16 cellular contexts compared by ENCODE assay signal in genomic region chr7:37230221-37230620, GRCh38.
DNase-seq lines count a peak whose midpoint lies in the region; ATAC-seq, FAIRE-seq and TF ChIP-seq lines count a peak whose summit lies in the region.
"Had no signal": no experiment of that assay in that cellular context is flagged by ENCODE, and none has a peak within 500 bp of the region (broad histone marks: within the 10 kb centered on the region; RNA-seq: fewer than 3 reads in every experiment).

No MANE protein-coding gene starts in this region.

- DNase-seq in activated CD4-positive, alpha-beta memory T cell treated with anti-CD3 and anti-CD28 coated beads for 36 hours, result peak; percentile 39
- no peak for DNase-seq in activated CD4-positive, alpha-beta memory T cell treated with anti-CD3 and anti-CD28 coated beads, Interleukin-2, amount 10 ng/mL, durations not matched to agents 7 days and 5 days
- DNase-seq in GM12878 (ENCODE audit: low read depth, low spot score) (no peak), right atrium auricular region (ENCODE audit: low spot score) (peak; percentile 77), substantia nigra (lab: John Stamatoyannopoulos, UW) (peak in 20 of 49 donors; percentile 15 to 65 (median 34)), lower leg skin (ENCODE audit: low spot score in 2 of 2) (no peak)
- no peak for DNase-seq in CD8-positive, alpha-beta T cell
- DNase-seq: activated naive CD4-positive, alpha-beta T cell treated with anti-CD3 and anti-CD28 coated beads, Interleukin-2, amount 50 U/mL, for 16 hours; HCEC 1CT; NCI-H1092; NCI-H526 treated with DMSO at 0.1 percent for 48 hours; SIG-M5 had no signal

- no peak for FAIRE-seq in GM12878 (lab: Jason Lieb, UNC)

- intact Hi-C loops in activated CD4-positive, alpha-beta memory T cell treated with anti-CD3 and anti-CD28 coated beads for 36 hours (cut with micrococcal nuclease), result loop anchor here (10.0 kb wide), 1 partner anchor 265 kb away; no protein-coding TSS in a partner anchor
- intact Hi-C loops in GM12878 (cut with micrococcal nuclease; ENCODE audit: unreplicated experiment), result loop anchor here (10.0 kb wide), 1 partner anchor 265 kb away; no protein-coding TSS in a partner anchor
- intact Hi-C loops in CD8-positive, alpha-beta T cell (cut with DNase I, micrococcal nuclease), result loop anchor here in 1 of 2 experiments (5.0 kb wide), 1 partner anchor 267 kb away; no protein-coding TSS in a partner anchor
- intact Hi-C loops in lower leg skin (cut with DNase I; ENCODE audit: low total_unique reads), result loop anchor here (10.0 kb wide), 1 partner anchor 605 kb away; no protein-coding TSS in a partner anchor

- H3K36me3 ChIP-seq in GM12878 (ENCODE audit: control insufficient read depth in 2 of 2, insufficient read depth in 2 of 2, low read length in 1 of 2), result peaks cover 0 to 4% of the 10 kb centered on the region in 2 experiments; a peak in 3 of 4 replicates
- H3K36me3 ChIP-seq in right atrium auricular region, result no peaks in the 10 kb centered on the region
- H3K36me3 ChIP-seq in CD8-positive, alpha-beta T cell (ENCODE audit: insufficient read depth, low read length), result no peaks in the 10 kb centered on the region
- H3K36me3 ChIP-seq: vagina had no signal

- H3K9me3 Mint-ChIP-seq in activated CD4-positive, alpha-beta memory T cell treated with anti-CD3 and anti-CD28 coated beads for 36 hours, result no peaks in the 10 kb centered on the region
- no peaks in the 10 kb centered on the region for H3K9me3 Mint-ChIP-seq in activated CD4-positive, alpha-beta memory T cell treated with anti-CD3 and anti-CD28 coated beads, Interleukin-2, amount 10 ng/mL, durations not matched to agents 7 days and 5 days
- no peaks in the 10 kb centered on the region for H3K9me3 Mint-ChIP-seq in CD8-positive, alpha-beta T cell
- H3K9me3 Mint-ChIP-seq: nephron had no signal

- no peaks in the 10 kb centered on the region for H3K4me1 ChIP-seq in GM12878 (ENCODE audit: control insufficient read depth, insufficient read depth, low read length)
- peaks cover 0 to 10% of the 10 kb centered on the region in 2 donors for H3K4me1 ChIP-seq in right atrium auricular region
- no peaks in the 10 kb centered on the region for H3K4me1 ChIP-seq in CD8-positive, alpha-beta T cell (ENCODE audit: insufficient read depth, low read length)

- 83% methylated on average over 4 of the region's 4 CpGs for WGBS in GM12878 (ENCODE audit: insufficient coverage, insufficient replicate concordance, low lambda C conversion rate, missing lambda C conversion rate)
- 57 to 66% methylated on average over 4 of the region's 4 CpGs for WGBS in lower leg skin, 2 donors

- H3K27me3 Mint-ChIP-seq in activated CD4-positive, alpha-beta memory T cell treated with anti-CD3 and anti-CD28 coated beads for 36 hours, result no peaks in the 10 kb centered on the region
- no peaks in the 10 kb centered on the region for H3K27me3 Mint-ChIP-seq in activated CD4-positive, alpha-beta memory T cell treated with anti-CD3 and anti-CD28 coated beads, Interleukin-2, amount 10 ng/mL, durations not matched to agents 7 days and 5 days
- H3K27me3 Mint-ChIP-seq in CD8-positive, alpha-beta T cell (ENCODE audit: low read depth), result no peaks in the 10 kb centered on the region

- no peak overlapping the region for H3K4me3 Mint-ChIP-seq in activated CD4-positive, alpha-beta memory T cell treated with anti-CD3 and anti-CD28 coated beads for 36 hours
- H3K4me3 Mint-ChIP-seq in activated CD4-positive, alpha-beta memory T cell treated with anti-CD3 and anti-CD28 coated beads, Interleukin-2, amount 10 ng/mL, durations not matched to agents 7 days and 5 days, result no peak overlapping the region
- no peak overlapping the region for H3K4me3 Mint-ChIP-seq in CD8-positive, alpha-beta T cell
- H3K4me3 Mint-ChIP-seq: nephron had no signal

- H3K9me3 ChIP-seq in GM12878 (replicated peaks; ENCODE audit: control insufficient read depth, insufficient read depth, low read length) (no peaks in the 10 kb centered on the region), right atrium auricular region (no peaks in the 10 kb centered on the region)
- no peaks in the 10 kb centered on the region for H3K9me3 ChIP-seq in CD8-positive, alpha-beta T cell (ENCODE audit: low read length)
- H3K9me3 ChIP-seq: vagina had no signal

- in situ Hi-C loops in GM12878 (cut with MboI), result loop anchor here (10.0 kb wide), 2 partner anchors 125 to 605 kb away; no protein-coding TSS in a partner anchor

- no peaks in the 10 kb centered on the region for H3K79me2 ChIP-seq in GM12878 (ENCODE audit: control insufficient read depth, insufficient read depth, low read length)

- H3K27ac ChIP-seq in GM12878 (ENCODE audit: control insufficient read depth, insufficient read depth) (no peak overlapping the region), right atrium auricular region (no peak overlapping the region), substantia nigra (ENCODE audit: low read depth, low read length, poor library complexity, severe bottlenecking) (peak overlapping the region; percentile 92)
- no peak overlapping the region for H3K27ac ChIP-seq in CD8-positive, alpha-beta T cell (ENCODE audit: low read depth, low read length)
- H3K27ac ChIP-seq: vagina had no signal

- H3K27ac Mint-ChIP-seq in activated CD4-positive, alpha-beta memory T cell treated with anti-CD3 and anti-CD28 coated beads for 36 hours, result no peak overlapping the region
- no peak overlapping the region for H3K27ac Mint-ChIP-seq in activated CD4-positive, alpha-beta memory T cell treated with anti-CD3 and anti-CD28 coated beads, Interleukin-2, amount 10 ng/mL, durations not matched to agents 7 days and 5 days
- no peak overlapping the region for H3K27ac Mint-ChIP-seq in CD8-positive, alpha-beta T cell
- H3K27ac Mint-ChIP-seq: nephron had no signal

- no peak for TF ChIP-seq EP300 in GM12878 (IDR thresholded peaks at IDR 0.05; ENCODE audit: borderline replicate concordance in 1 of 2, control insufficient read depth in 1 of 2, low read depth in 2 of 2, low read length in 2 of 2)

- CTCF ChIA-PET in activated CD4-positive, alpha-beta memory T cell treated with anti-CD3 and anti-CD28 coated beads for 36 hours (lab: Charles Lee), result interaction anchor here (1.9 kb wide), 1 partner anchor 265 kb away, joined by 8 read pairs; no protein-coding TSS in a partner anchor
- CTCF ChIA-PET in activated CD4-positive, alpha-beta memory T cell treated with anti-CD3 and anti-CD28 coated beads, Interleukin-2, amount 10 ng/mL, durations not matched to agents 7 days and 5 days (lab: Charles Lee), result interaction anchor here (0.9 kb wide), 1 partner anchor 279 kb away, joined by 4 read pairs; no protein-coding TSS in a partner anchor
- CTCF ChIA-PET in GM12878 (lab: Yijun Ruan, JAX), result interaction anchor here (1.4 kb wide), 1 partner anchor 265 kb away, joined by 3 read pairs; no protein-coding TSS in a partner anchor
- CTCF ChIA-PET in CD8-positive, alpha-beta T cell (lab: Charles Lee), result no interaction called here

- POLR2A ChIA-PET in activated CD4-positive, alpha-beta memory T cell treated with anti-CD3 and anti-CD28 coated beads for 36 hours (lab: Charles Lee), result no interaction called here
- POLR2A ChIA-PET in activated CD4-positive, alpha-beta memory T cell treated with anti-CD3 and anti-CD28 coated beads, Interleukin-2, amount 10 ng/mL, durations not matched to agents 7 days and 5 days (lab: Charles Lee), result no interaction called here
- POLR2A ChIA-PET in GM12878 (lab: Charles Lee), result no interaction called here
- POLR2A ChIA-PET in CD8-positive, alpha-beta T cell (lab: Charles Lee), result no interaction called here

- SMC1A ChIA-PET in GM12878 (lab: Charles Lee; ENCODE audit: uncharacterized antibody, unreplicated experiment), result no interaction called here

- RAD21 ChIA-PET in GM12878 (lab: Charles Lee; ENCODE audit: unreplicated experiment), result interaction anchor here (0.6 kb wide), 1 partner anchor 561 kb away, joined by 3 read pairs; no protein-coding TSS in a partner anchor

- H3K4me2 ChIP-seq in GM12878 (ENCODE audit: control insufficient read depth, insufficient read depth), result no peak overlapping the region
- H3K4me2 ChIP-seq: smooth muscle cell had no signal

- H3K4me3 ChIP-seq in GM12878 (no peak overlapping the region), right atrium auricular region (no peak overlapping the region), lower leg skin (ENCODE audit: low read depth, poor library complexity, severe bottlenecking) (no peak overlapping the region)
- no peak overlapping the region for H3K4me3 ChIP-seq in CD8-positive, alpha-beta T cell (ENCODE audit: low read depth, low read length)
- H3K4me3 ChIP-seq: smooth muscle cell, vagina had no signal

- H4K20me1 ChIP-seq in GM12878 (ENCODE audit: control insufficient read depth, insufficient read depth), result no peaks in the 10 kb centered on the region

- ATAC-seq in GM12878 (no peak), GM18868 (IDR thresholded peaks at IDR 0.05; ENCODE audit: unreplicated experiment) (no peak)
- no peak for ATAC-seq in CD8-positive, alpha-beta T cell

- BruUV-seq in GM12878 (replicated peaks; lab: Mats Ljungman, UMichigan), result no TSS peak

- no peak for TF ChIP-seq POLR2A in GM12878 (IDR thresholded peaks at IDR 0.05; ENCODE audit: low read depth, low read length)
- no peak for TF ChIP-seq POLR2A in lower leg skin (IDR thresholded peaks at IDR 0.05)

- H3K4me1 Mint-ChIP-seq in activated CD4-positive, alpha-beta memory T cell treated with anti-CD3 and anti-CD28 coated beads for 36 hours (ENCODE audit: low read depth), result peaks cover 16% of the 10 kb centered on the region
- H3K4me1 Mint-ChIP-seq in activated CD4-positive, alpha-beta memory T cell treated with anti-CD3 and anti-CD28 coated beads, Interleukin-2, amount 10 ng/mL, durations not matched to agents 7 days and 5 days, result peaks cover 16% of the 10 kb centered on the region
- peaks cover 14% of the 10 kb centered on the region for H3K4me1 Mint-ChIP-seq in CD8-positive, alpha-beta T cell (ENCODE audit: low read depth)

- H2AFZ ChIP-seq in GM12878 (ENCODE audit: control insufficient read depth, low read depth, low read length), result no peak overlapping the region

- no peak for TF ChIP-seq RAD21 in GM12878 (IDR thresholded peaks at IDR 0.05; ENCODE audit: insufficient read depth, low read depth, low read length)

- H3K27me3 ChIP-seq in GM12878 (replicated peaks in 1 of 2; ENCODE audit: control insufficient read depth in 2 of 2, insufficient read depth in 2 of 2, low read length in 1 of 2) (no peaks in the 10 kb centered on the region), right atrium auricular region (no peaks in the 10 kb centered on the region)
- H3K27me3 ChIP-seq in CD8-positive, alpha-beta T cell (ENCODE audit: insufficient read depth, low read length), result no peaks in the 10 kb centered on the region
- H3K27me3 ChIP-seq: vagina had no signal

- peaks cover 15% of the 10 kb centered on the region for H3K36me3 Mint-ChIP-seq in activated CD4-positive, alpha-beta memory T cell treated with anti-CD3 and anti-CD28 coated beads for 36 hours
- peaks cover 13% of the 10 kb centered on the region for H3K36me3 Mint-ChIP-seq in activated CD4-positive, alpha-beta memory T cell treated with anti-CD3 and anti-CD28 coated beads, Interleukin-2, amount 10 ng/mL, durations not matched to agents 7 days and 5 days (ENCODE audit: low read depth)
- H3K36me3 Mint-ChIP-seq in CD8-positive, alpha-beta T cell, result peaks cover 40% of the 10 kb centered on the region

- no peak for TF ChIP-seq CTCF in GM12878 (IDR thresholded peaks at IDR 0.05 in 2 of 3, conservative IDR thresholded peaks at IDR 0.05 in 1 of 3; ENCODE audit: control insufficient read depth in 2 of 3, extremely low read depth in 1 of 3, insufficient read depth in 1 of 3, low read depth in 3 of 3, low read length in 3 of 3)
- TF ChIP-seq CTCF in right atrium auricular region (IDR thresholded peaks at IDR 0.05), result no peak
- no peak for TF ChIP-seq CTCF in CD8-positive, alpha-beta T cell (IDR thresholded peaks at IDR 0.05)
- TF ChIP-seq CTCF in lower leg skin (IDR thresholded peaks at IDR 0.05), result no peak

- no peak overlapping the region for H3K9ac ChIP-seq in GM12878 (ENCODE audit: control insufficient read depth, insufficient read depth, low read length)

Comparison
In these comparisons a context has a peak if more than half of its experiments do, and no peak if none do; other contexts are left out.
1. DNase-seq: peak in activated CD4-positive, alpha-beta memory T cell treated with anti-CD3 and anti-CD28 coated beads for 36 hours (single experiment) and right atrium auricular region (single experiment); none in activated CD4-positive, alpha-beta memory T cell treated with anti-CD3 and anti-CD28 coated beads, Interleukin-2, amount 10 ng/mL, durations not matched to agents 7 days and 5 days (single experiment), GM12878 (single experiment), CD8-positive, alpha-beta T cell (0 of 7) and lower leg skin (0 of 2).